In the genomic region with DNA sequence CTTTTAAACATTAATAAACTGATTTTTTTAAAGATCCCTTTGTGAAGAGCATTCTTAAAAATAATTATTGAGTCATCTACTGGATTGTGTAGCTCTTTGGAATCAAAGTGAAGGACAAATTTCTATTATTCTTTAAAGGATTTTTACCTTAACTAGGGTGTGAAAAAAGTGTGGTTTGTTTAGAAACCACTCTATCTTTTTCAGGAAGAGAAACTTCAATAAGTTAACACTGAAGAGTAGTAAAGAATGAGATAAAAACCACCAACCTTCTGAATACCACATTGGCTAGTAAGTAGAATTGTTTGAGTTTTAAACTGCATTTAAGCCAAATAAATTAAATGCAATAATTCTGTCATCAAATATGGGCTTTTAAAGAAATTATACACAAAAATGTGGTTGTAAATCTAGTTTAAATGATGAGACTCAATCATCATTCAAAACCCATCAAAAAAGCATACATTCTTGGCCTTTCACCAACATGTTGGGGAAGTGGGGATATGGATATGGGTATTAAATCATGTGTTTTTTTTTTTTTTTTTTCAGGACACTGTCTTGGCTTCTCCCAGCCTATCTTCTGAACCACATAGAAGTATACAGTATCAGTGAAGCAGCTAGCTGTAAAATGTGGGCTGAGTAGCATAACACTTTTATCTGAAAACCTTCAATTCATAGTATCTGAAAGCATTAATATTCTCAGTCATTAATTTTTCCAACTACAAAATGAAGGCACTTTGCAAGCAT, we compare ENCODE assay signal across 11 cellular contexts. TPM values are rescaled to one million over a fixed set of nuclear protein-coding genes. Genes with fewer than 3 reads are reported as not detected.
DNase-seq lines count a peak whose midpoint lies in the region; ATAC-seq and TF ChIP-seq lines count a peak whose summit lies in the region.
"Had no signal": no experiment of that assay in that cellular context is flagged by ENCODE, and none has a peak within 500 bp of the region (broad histone marks: within the 10 kb centered on the region; RNA-seq: fewer than 3 reads in every experiment).

No MANE protein-coding gene starts in this region.

- POLR2A ChIA-PET in OCI-LY7 (lab: Charles Lee), result no interaction called here

- no peak overlapping the region for H3K27ac ChIP-seq in suprapubic skin
- H3K27ac ChIP-seq in OCI-LY7 (ENCODE audit: low read depth, low read length, poor library complexity, severe bottlenecking), result no peak overlapping the region

- peak; percentile 25 for ATAC-seq in HG02884 (IDR thresholded peaks at IDR 0.05; ENCODE audit: unreplicated experiment)
- ATAC-seq in activated T-helper 17 cell treated with anti-CD3 and anti-CD28 coated beads, Interleukin-2, amount 50 U/mL, for 72 hours (replicated peaks), result no peak

- peaks cover 2% of the 10 kb centered on the region for H3K27me3 Mint-ChIP-seq in activated naive CD4-positive, alpha-beta T cell treated with anti-CD3 and anti-CD28 coated beads, Interleukin-2, amount 10 ng/mL, durations not matched to agents 7 days and 5 days
- H3K27me3 Mint-ChIP-seq in activated T-helper 17 cell treated with anti-CD3 and anti-CD28 coated beads, Interleukin-2, amount 50 U/mL, for 72 hours, result no peaks in the 10 kb centered on the region

- intact Hi-C loops in OCI-LY7 (cut with micrococcal nuclease; ENCODE audit: unreplicated experiment) (no loop called here), lower leg skin (cut with DNase I; ENCODE audit: low total_unique reads) (no loop called here)

- H3K4me3 Mint-ChIP-seq in activated naive CD4-positive, alpha-beta T cell treated with anti-CD3 and anti-CD28 coated beads, Interleukin-2, amount 10 ng/mL, durations not matched to agents 7 days and 5 days, result peak overlapping the region; percentile 60
- peak overlapping the region; percentile 94 for H3K4me3 Mint-ChIP-seq in activated T-helper 17 cell treated with anti-CD3 and anti-CD28 coated beads, Interleukin-2, amount 50 U/mL, for 72 hours

- no peaks in the 10 kb centered on the region for H3K9me2 ChIP-seq in OCI-LY7 (ENCODE audit: insufficient read depth, low read length)

- no peak for DNase-seq in activated naive CD4-positive, alpha-beta T cell treated with anti-CD3 and anti-CD28 coated beads, Interleukin-2, amount 10 ng/mL, durations not matched to agents 7 days and 5 days
- no peak for DNase-seq in activated naive CD4-positive, alpha-beta T cell (lab: John Stamatoyannopoulos, UW)
- no peak for DNase-seq in suprapubic skin (ENCODE audit: low spot score in 2 of 2)
- DNase-seq in OCI-LY7 (ENCODE audit: low spot score), result no peak
- no peak for DNase-seq in middle frontal gyrus (ENCODE audit: extremely low spot score, low spot score)
- DNase-seq in lower leg skin (ENCODE audit: low spot score in 2 of 2), result no peak
- DNase-seq: aorta, T-helper 9 cell, trophoblast cell had no signal

- H4K20me1 ChIP-seq in OCI-LY7 (ENCODE audit: insufficient read depth, low read length), result 0 out of 2 replicates have a peak, but pooled peaks cover 6% of the 10 kb centered on the region

- H3K9me3 ChIP-seq in suprapubic skin (no peaks in the 10 kb centered on the region), OCI-LY7 (ENCODE audit: low read length) (no peaks in the 10 kb centered on the region)

- TF ChIP-seq POLR2A in suprapubic skin (IDR thresholded peaks at IDR 0.05) (no peak), lower leg skin (IDR thresholded peaks at IDR 0.05) (no peak)

- peak overlapping the region; percentile 75 for H3K4me3 ChIP-seq in suprapubic skin
- H3K4me3 ChIP-seq in OCI-LY7 (ENCODE audit: low read depth, low read length, poor library complexity, severe bottlenecking), result no peak overlapping the region
- H3K4me3 ChIP-seq in lower leg skin (ENCODE audit: low read depth, poor library complexity, severe bottlenecking), result no peak overlapping the region

- H3K27me3 ChIP-seq in suprapubic skin, result peaks cover 7% of the 10 kb centered on the region

- H3K79me2 ChIP-seq in OCI-LY7 (ENCODE audit: insufficient read depth, low read depth, low read length), result no peaks in the 10 kb centered on the region

- BruUV-seq in OCI-LY7 (replicated peaks; lab: Mats Ljungman, UMichigan), result no TSS peak

- no peak overlapping the region for H2AFZ ChIP-seq in OCI-LY7 (ENCODE audit: low read length)

- CTCF ChIA-PET in activated naive CD4-positive, alpha-beta T cell treated with anti-CD3 and anti-CD28 coated beads, Interleukin-2, amount 10 ng/mL, durations not matched to agents 7 days and 5 days (lab: Charles Lee), result interaction anchor here (0.7 to 5.0 kb wide), 7 partner anchors 10 to 326 kb away, joined by 3 to 104 read pairs (median 5); no protein-coding TSS in a partner anchor
- CTCF ChIA-PET in OCI-LY7 (lab: Charles Lee; ENCODE audit: unreplicated experiment), result no interaction called here

- no peak for TF ChIP-seq EP300 in suprapubic skin (IDR thresholded peaks at IDR 0.05)

- peaks cover 43% of the 10 kb centered on the region for H3K4me1 Mint-ChIP-seq in activated naive CD4-positive, alpha-beta T cell treated with anti-CD3 and anti-CD28 coated beads, Interleukin-2, amount 10 ng/mL, durations not matched to agents 7 days and 5 days
- peaks cover 25% of the 10 kb centered on the region for H3K4me1 Mint-ChIP-seq in activated T-helper 17 cell treated with anti-CD3 and anti-CD28 coated beads, Interleukin-2, amount 50 U/mL, for 72 hours

- no peak for TF ChIP-seq CTCF in suprapubic skin (IDR thresholded peaks at IDR 0.05)
- TF ChIP-seq CTCF in OCI-LY7 (conservative IDR thresholded peaks at IDR 0.05; ENCODE audit: low read length), result no peak
- TF ChIP-seq CTCF in lower leg skin (IDR thresholded peaks at IDR 0.05), result no peak

- H3K36me3 Mint-ChIP-seq in activated naive CD4-positive, alpha-beta T cell treated with anti-CD3 and anti-CD28 coated beads, Interleukin-2, amount 10 ng/mL, durations not matched to agents 7 days and 5 days, result peaks cover 69% of the 10 kb centered on the region
- H3K36me3 Mint-ChIP-seq in activated T-helper 17 cell treated with anti-CD3 and anti-CD28 coated beads, Interleukin-2, amount 50 U/mL, for 72 hours (ENCODE audit: low read depth), result peaks cover 81% of the 10 kb centered on the region

- no peaks in the 10 kb centered on the region for H3K9me3 Mint-ChIP-seq in activated naive CD4-positive, alpha-beta T cell treated with anti-CD3 and anti-CD28 coated beads, Interleukin-2, amount 10 ng/mL, durations not matched to agents 7 days and 5 days
- peaks cover 4% of the 10 kb centered on the region for H3K9me3 Mint-ChIP-seq in activated T-helper 17 cell treated with anti-CD3 and anti-CD28 coated beads, Interleukin-2, amount 50 U/mL, for 72 hours

- H3K36me3 ChIP-seq in suprapubic skin, result peaks cover 10% of the 10 kb centered on the region
- H3K36me3 ChIP-seq in OCI-LY7 (ENCODE audit: insufficient read depth, low read length), result no peaks in the 10 kb centered on the region

- peak overlapping the region; percentile 55 for H3K27ac Mint-ChIP-seq in activated naive CD4-positive, alpha-beta T cell treated with anti-CD3 and anti-CD28 coated beads, Interleukin-2, amount 10 ng/mL, durations not matched to agents 7 days and 5 days
- peak overlapping the region; percentile 83 for H3K27ac Mint-ChIP-seq in activated T-helper 17 cell treated with anti-CD3 and anti-CD28 coated beads, Interleukin-2, amount 50 U/mL, for 72 hours

- H3K4me2 ChIP-seq in OCI-LY7 (ENCODE audit: low read length), result no peak overlapping the region

- H3K4me1 ChIP-seq in suprapubic skin (peaks cover 25% of the 10 kb centered on the region), OCI-LY7 (ENCODE audit: insufficient read depth, low read length, poor library complexity, severe bottlenecking) (peaks cover 36% of the 10 kb centered on the region)

RNA-seq across cellular contexts. Expression of a gene that starts 4.8 kb away (rescaled TPM):
- 100 to 1,000 TPM; 147 to 170 TPM for total RNA-seq in activated T-helper 17 cell treated with anti-CD3 and anti-CD28 coated beads, Interleukin-2, amount 50 U/mL, for 72 hours
- total RNA-seq in suprapubic skin, result 10 to 100 TPM; 11.4 to 50.6 (median 26.0) TPM
- 0.41 and 1.1 TPM in 2 replicates for total RNA-seq in OCI-LY7 (2014; rRNA removed; shearing (Covaris generic))
- total RNA-seq in OCI-LY7 (2022), result 0.13 TPM in 1 of 2 replicates, not detected in the other
- 10 to 100 TPM; 19.3 to 62.5 (median 27.7) TPM for total RNA-seq in lower leg skin

Comparison
In these comparisons a context has a peak if more than half of its experiments do, and no peak if none do; other contexts are left out.
1. RNA of a gene that starts 4.8 kb away (total RNA-seq): 147 to 170 TPM in activated T-helper 17 cell treated with anti-CD3 and anti-CD28 coated beads, Interleukin-2, amount 50 U/mL, for 72 hours, 19.3 to 62.5 TPM in lower leg skin and 11.4 to 50.6 TPM in suprapubic skin; 0.13 to 1.1 TPM in OCI-LY7; every median in the first group is over 4 times any median in the second.